Comparison of ENCODE assay signal across 8 cellular contexts in the genomic region with DNA sequence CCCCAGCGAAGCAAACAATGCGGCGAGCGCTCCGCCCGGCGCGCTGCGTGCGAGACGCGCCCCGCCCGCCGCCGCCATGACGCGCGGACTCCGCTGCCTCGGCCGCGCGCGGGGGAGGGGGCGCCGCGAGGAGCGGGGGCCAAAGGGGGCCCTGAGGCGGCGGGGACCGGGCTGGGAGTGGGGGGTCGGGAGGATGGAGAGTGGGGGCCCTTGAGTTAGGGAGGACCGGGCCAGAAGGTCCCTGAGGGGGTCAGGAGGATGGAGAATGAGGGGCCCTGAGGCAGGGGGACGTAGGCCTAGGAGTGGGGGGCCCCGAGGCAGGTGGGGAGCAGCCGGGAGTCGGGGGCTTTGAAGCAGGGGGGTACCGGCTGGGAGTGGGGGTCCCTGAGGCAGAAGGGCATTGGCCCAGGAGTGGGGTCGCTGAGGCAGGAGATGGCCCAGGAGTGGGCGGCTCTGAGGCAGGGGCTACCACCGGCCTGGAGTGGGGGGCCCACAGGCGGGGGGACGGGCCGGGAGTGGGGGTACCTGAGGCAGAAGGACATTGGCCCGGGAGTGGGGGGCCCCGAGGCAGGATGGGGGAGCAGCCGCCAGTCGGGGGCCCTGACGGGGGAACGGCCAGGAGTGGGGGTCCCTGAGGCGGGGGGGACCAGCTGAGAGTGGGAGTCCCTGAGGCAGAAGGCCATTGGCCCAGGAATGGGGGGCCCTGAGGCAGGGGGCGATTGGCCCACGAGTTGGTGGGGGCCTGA. TPM values are rescaled to one million over a fixed set of nuclear protein-coding genes. Genes with fewer than 3 reads are reported as not detected.
DNase-seq lines count a peak whose midpoint lies in the region; ATAC-seq and TF ChIP-seq lines count a peak whose summit lies in the region.

A gene (minus strand): TSS at position 21 of the 746 bp plus-strand sequence. CDS start 3,556 bp downstream, outside the sequence.

- H3K36me3 Mint-ChIP-seq in GM23338 (ENCODE audit: low read depth) (peaks cover 50% of the 10 kb centered on the region), naive B cell (peaks cover 9 to 13% of the 10 kb centered on the region in 2 donors)
- peaks cover 20% of the 10 kb centered on the region for H3K36me3 Mint-ChIP-seq in activated T-helper 1 cell treated with anti-CD3 and anti-CD28 coated beads, Interleukin-12 subunit alpha, Interleukin-12 subunit beta, Interleukin-2, Interleukin-4 antibody, amounts not matched to agents 30 ng/mL and 10 ng/mL and 1 ng/mL, durations not matched to agents 14 hours and 24 hours and 36 hours (ENCODE audit: low read depth)

- peak within 1 kb of the TSS; percentile 89 to 99 (median 98) for H3K4me2 ChIP-seq in BLaER1 treated with 17β-estradiol and CSF1 and Interleukin-3, amounts not matched to agents 10 nM and 100 nM
- H3K4me2 ChIP-seq in GM23338, result peak within 1 kb of the TSS; percentile 92
- peak within 1 kb of the TSS; percentile 84 for H3K4me2 ChIP-seq in OCI-LY1 (ENCODE audit: low read length)

- peak within 1 kb of the TSS; percentile 82 for H3K4me3 Mint-ChIP-seq in GM23338
- peak within 1 kb of the TSS; percentile 92 for H3K4me3 Mint-ChIP-seq in activated T-helper 1 cell treated with anti-CD3 and anti-CD28 coated beads, Interleukin-12 subunit alpha, Interleukin-12 subunit beta, Interleukin-2, Interleukin-4 antibody, amounts not matched to agents 30 ng/mL and 10 ng/mL and 1 ng/mL, durations not matched to agents 14 hours and 24 hours and 36 hours
- peak within 1 kb of the TSS; percentile 78 to 92 (median 86) for H3K4me3 Mint-ChIP-seq in naive B cell

- H3K9me2 ChIP-seq in GM23338 (ENCODE audit: insufficient read depth), result no peaks in the 10 kb centered on the region
- H3K9me2 ChIP-seq in OCI-LY1 (ENCODE audit: low read depth, low read length), result no peaks in the 10 kb centered on the region

- H3K27me3 Mint-ChIP-seq in GM23338 (ENCODE audit: insufficient read depth, low read depth, poor library complexity) (peaks cover 19% of the 10 kb centered on the region), naive B cell (peaks cover 0 to 4% (median 0%) of the 10 kb centered on the region in 3 donors)
- peaks cover 3% of the 10 kb centered on the region for H3K27me3 Mint-ChIP-seq in activated T-helper 1 cell treated with anti-CD3 and anti-CD28 coated beads, Interleukin-12 subunit alpha, Interleukin-12 subunit beta, Interleukin-2, Interleukin-4 antibody, amounts not matched to agents 30 ng/mL and 10 ng/mL and 1 ng/mL, durations not matched to agents 14 hours and 24 hours and 36 hours (ENCODE audit: insufficient read depth)

- H3K4me3 ChIP-seq in BLaER1 treated with 17β-estradiol and CSF1 and Interleukin-3, amounts not matched to agents 10 nM and 100 nM, result peak within 1 kb of the TSS; percentile 65 to 98 (median 92)
- H3K4me3 ChIP-seq in GM23338, result peak within 1 kb of the TSS; percentile 91
- H3K4me3 ChIP-seq in OCI-LY1 (ENCODE audit: low read depth, low read length, poor library complexity, severe bottlenecking), result peak within 1 kb of the TSS; percentile 70
- peak within 1 kb of the TSS; percentile 75 for H3K4me3 ChIP-seq in fibroblast of mammary gland (ENCODE audit: control insufficient read depth, low read depth, low read length)
- H3K4me3 ChIP-seq in suprapubic skin, result peak within 1 kb of the TSS; percentile 91

- no peak for TF ChIP-seq POLR2A in suprapubic skin (IDR thresholded peaks at IDR 0.05)

- ATAC-seq in GM23338 (peak; percentile 40; the same call in 2 of the 3 replicates), naive B cell (ENCODE audit: low read depth in 2 of 2) (peak; percentile 68 to 74), GM18519 (IDR thresholded peaks at IDR 0.05; ENCODE audit: low FRiP score, unreplicated experiment) (no peak)

- 30% methylated on average over 31 of the region's 54 CpGs for WGBS in suprapubic skin

- 0 out of 22 replicates have a peak, but pooled peaks cover 0 to 8% (median 0%) of the 10 kb centered on the region in 11 experiments for H3K9me3 ChIP-seq in BLaER1 treated with 17β-estradiol and CSF1 and Interleukin-3, amounts not matched to agents 10 nM and 100 nM (replicated peaks in 1 of 11)
- H3K9me3 ChIP-seq in OCI-LY1 (ENCODE audit: low read length), result peaks cover 7% of the 10 kb centered on the region; the same call in 1 of the 2 replicates
- H3K9me3 ChIP-seq in suprapubic skin, result no peaks in the 10 kb centered on the region

- H3F3A ChIP-seq in GM23338 (replicated peaks; ENCODE audit: low read depth) (no peaks in the 10 kb centered on the region), OCI-LY1 (ENCODE audit: insufficient read depth, low read length) (peaks cover 9% of the 10 kb centered on the region; the same call in 1 of the 2 replicates)

- H3K27ac ChIP-seq in BLaER1 treated with 17β-estradiol and CSF1 and Interleukin-3, amounts not matched to agents 10 nM and 100 nM, result peak within 1 kb of the TSS; percentile 92 to 97 (median 94)
- no peak within 1 kb of the TSS for H3K27ac ChIP-seq in GM23338 (ENCODE audit: low read depth)
- H3K27ac ChIP-seq in OCI-LY1 (ENCODE audit: low read depth, low read length, poor library complexity, severe bottlenecking), result peak within 1 kb of the TSS; percentile 75
- peak within 1 kb of the TSS; percentile 96 for H3K27ac ChIP-seq in suprapubic skin

- H3K79me2 ChIP-seq in GM23338 (replicated peaks; ENCODE audit: insufficient read depth) (peaks cover 39% of the 10 kb centered on the region), OCI-LY1 (ENCODE audit: insufficient read depth, low read length) (peaks cover 38% of the 10 kb centered on the region)

- H3K4me1 Mint-ChIP-seq in GM23338 (peaks cover 26% of the 10 kb centered on the region), naive B cell (peaks cover 36 to 50% (median 42%) of the 10 kb centered on the region in 3 donors)
- peaks cover 48% of the 10 kb centered on the region for H3K4me1 Mint-ChIP-seq in activated T-helper 1 cell treated with anti-CD3 and anti-CD28 coated beads, Interleukin-12 subunit alpha, Interleukin-12 subunit beta, Interleukin-2, Interleukin-4 antibody, amounts not matched to agents 30 ng/mL and 10 ng/mL and 1 ng/mL, durations not matched to agents 14 hours and 24 hours and 36 hours (ENCODE audit: low read depth)

- no peak for TF ChIP-seq CTCF in GM23338 (conservative IDR thresholded peaks at IDR 0.05; ENCODE audit: low read depth in 2 of 2)
- TF ChIP-seq CTCF in OCI-LY1 (IDR thresholded peaks at IDR 0.05; ENCODE audit: low read length), result no peak
- TF ChIP-seq CTCF in fibroblast of mammary gland (conservative IDR thresholded peaks at IDR 0.05; ENCODE audit: control insufficient read depth, insufficient read depth, low read depth, low read length), result no peak
- no peak for TF ChIP-seq CTCF in suprapubic skin (IDR thresholded peaks at IDR 0.05)

- no peaks in the 10 kb centered on the region for H3K27me3 ChIP-seq in BLaER1 treated with 17β-estradiol and CSF1 and Interleukin-3, amounts not matched to agents 10 nM and 100 nM
- H3K27me3 ChIP-seq in GM23338 (ENCODE audit: insufficient read depth) (0 out of 2 replicates have a peak, but pooled peaks cover 4% of the 10 kb centered on the region), OCI-LY1 (ENCODE audit: insufficient read depth, low read length) (peaks cover 9% of the 10 kb centered on the region; the same call in 1 of the 2 replicates), suprapubic skin (no peaks in the 10 kb centered on the region)

- H3K27ac Mint-ChIP-seq in GM23338 (no peak within 1 kb of the TSS), naive B cell (peak within 1 kb of the TSS in 5 of 6 donors; percentile 44 to 93 (median 85))
- H3K27ac Mint-ChIP-seq in activated T-helper 1 cell treated with anti-CD3 and anti-CD28 coated beads, Interleukin-12 subunit alpha, Interleukin-12 subunit beta, Interleukin-2, Interleukin-4 antibody, amounts not matched to agents 30 ng/mL and 10 ng/mL and 1 ng/mL, durations not matched to agents 14 hours and 24 hours and 36 hours, result peak within 1 kb of the TSS; percentile 92

- peak within 1 kb of the TSS; percentile 93 to 99 (median 98) for H3K9ac ChIP-seq in BLaER1 treated with 17β-estradiol and CSF1 and Interleukin-3, amounts not matched to agents 10 nM and 100 nM
- peak within 1 kb of the TSS; percentile 68 for H3K9ac ChIP-seq in OCI-LY1 (ENCODE audit: low read length)

- H3K4me1 ChIP-seq in BLaER1 treated with 17β-estradiol and CSF1 and Interleukin-3, amounts not matched to agents 10 nM and 100 nM, result peaks cover 25 to 57% (median 44%) of the 10 kb centered on the region in 10 experiments
- peaks cover 8% of the 10 kb centered on the region; the same call in 1 of the 2 replicates for H3K4me1 ChIP-seq in GM23338 (ENCODE audit: insufficient read depth)
- peaks cover 39% of the 10 kb centered on the region for H3K4me1 ChIP-seq in OCI-LY1 (ENCODE audit: insufficient read depth, low read length, severe bottlenecking)
- peaks cover 37% of the 10 kb centered on the region for H3K4me1 ChIP-seq in suprapubic skin

- peaks cover 12 to 28% (median 25%) of the 10 kb centered on the region in 11 experiments for H3K36me3 ChIP-seq in BLaER1 treated with 17β-estradiol and CSF1 and Interleukin-3, amounts not matched to agents 10 nM and 100 nM
- H3K36me3 ChIP-seq in GM23338 (ENCODE audit: insufficient read depth) (0 out of 2 replicates have a peak, but pooled peaks cover under 1% of the 10 kb centered on the region), OCI-LY1 (ENCODE audit: insufficient read depth, low read length) (peaks cover 26% of the 10 kb centered on the region), suprapubic skin (peaks cover 16% of the 10 kb centered on the region)

- TF ChIP-seq EP300 in suprapubic skin (IDR thresholded peaks at IDR 0.05), result no peak

- H4K20me1 ChIP-seq in BLaER1 treated with 17β-estradiol and CSF1 and Interleukin-3, amounts not matched to agents 10 nM and 100 nM, result peaks cover 38 to 42% (median 41%) of the 10 kb centered on the region in 11 experiments
- H4K20me1 ChIP-seq in GM23338 (replicated peaks; ENCODE audit: insufficient read depth) (peaks cover 26% of the 10 kb centered on the region), OCI-LY1 (ENCODE audit: insufficient read depth, low read length) (0 out of 2 replicates have a peak, but pooled peaks cover 4% of the 10 kb centered on the region)

- H3K9me3 Mint-ChIP-seq in GM23338 (peaks cover 43% of the 10 kb centered on the region), naive B cell (no peaks in the 10 kb centered on the region)
- H3K9me3 Mint-ChIP-seq in activated T-helper 1 cell treated with anti-CD3 and anti-CD28 coated beads, Interleukin-12 subunit alpha, Interleukin-12 subunit beta, Interleukin-2, Interleukin-4 antibody, amounts not matched to agents 30 ng/mL and 10 ng/mL and 1 ng/mL, durations not matched to agents 14 hours and 24 hours and 36 hours, result peaks cover 10% of the 10 kb centered on the region

- 0 out of 2 replicates have a peak within 1 kb of the TSS, but pooled peaks have one; percentile 63 for H2AFZ ChIP-seq in GM23338
- no peak within 1 kb of the TSS for H2AFZ ChIP-seq in OCI-LY1 (ENCODE audit: low read length)

- DNase-seq in GM23338 (ENCODE audit: low spot score) (peak; percentile 74), fibroblast of mammary gland (ENCODE audit: low read depth) (peak; percentile 50), naive B cell (peak; percentile 52), suprapubic skin (ENCODE audit: low spot score in 2 of 2) (no peak)
- DNase-seq in activated T-helper 1 cell treated with anti-CD3 and anti-CD28 coated beads, Interleukin-12 subunit alpha, Interleukin-12 subunit beta, Interleukin-2, Interleukin-4 antibody, amounts not matched to agents 30 ng/mL and 10 ng/mL and 1 ng/mL, durations not matched to agents 14 hours and 24 hours and 36 hours (ENCODE audit: low spot score), result peak; percentile 54

- intact Hi-C loops in activated T-helper 1 cell treated with anti-CD3 and anti-CD28 coated beads, Interleukin-12 subunit alpha, Interleukin-12 subunit beta, Interleukin-2, Interleukin-4 antibody, amounts not matched to agents 30 ng/mL and 10 ng/mL and 1 ng/mL, durations not matched to agents 14 hours and 24 hours and 36 hours (cut with micrococcal nuclease), result loop anchor here (2.0 to 5.0 kb wide), 4 partner anchors 19 to 89 kb away; a partner anchor contains a TSS

RNA-seq across cellular contexts. Expression of the gene that starts here (rescaled TPM):
- total RNA-seq in GM23338 (2014; rRNA removed; shearing (Covaris generic)), result 33.8 and 36.1 TPM in 2 replicates
- polyA plus RNA-seq in GM23338 (2016; fragmentation: Nextera tagmentation; extraction: Ambion mirVana) (12.3 and 13.1 TPM in 2 replicates), naive B cell (ENCODE audit: low read depth in 6 of 6) (1 to 10 TPM in 5 of 6 donors, under 1 TPM in 1; 0.23 to 3.0 (median 1.8) TPM)
- 45.5 and 46.8 TPM in 2 replicates for total RNA-seq in activated T-helper 1 cell treated with anti-CD3 and anti-CD28 coated beads, Interleukin-12 subunit alpha, Interleukin-12 subunit beta, Interleukin-2, Interleukin-4 antibody, amounts not matched to agents 30 ng/mL and 10 ng/mL and 1 ng/mL, durations not matched to agents 14 hours and 24 hours and 36 hours
- 100 to 1,000 TPM in 1 of 4 donors, 10 to 100 TPM in 3; 69.3 to 116 (median 81.1) TPM for total RNA-seq in suprapubic skin

Comparison
In these comparisons a context has a peak if more than half of its experiments do, and no peak if none do; other contexts are left out.
1. DNase-seq: peak in GM23338 (single experiment), activated T-helper 1 cell treated with anti-CD3 and anti-CD28 coated beads, Interleukin-12 subunit alpha, Interleukin-12 subunit beta, Interleukin-2, Interleukin-4 antibody, amounts not matched to agents 30 ng/mL and 10 ng/mL and 1 ng/mL, durations not matched to agents 14 hours and 24 hours and 36 hours (single experiment), fibroblast of mammary gland (single experiment) and naive B cell (single experiment); none in suprapubic skin (0 of 2).
2. Peak in every context shown above with its lines, with median percentiles within 50 percentile points of each other: H3K4me2 ChIP-seq, H3K4me3 ChIP-seq and H3K4me3 Mint-ChIP-seq.